Comparison of ENCODE assay signal across 20 cellular contexts in the genomic region with DNA sequence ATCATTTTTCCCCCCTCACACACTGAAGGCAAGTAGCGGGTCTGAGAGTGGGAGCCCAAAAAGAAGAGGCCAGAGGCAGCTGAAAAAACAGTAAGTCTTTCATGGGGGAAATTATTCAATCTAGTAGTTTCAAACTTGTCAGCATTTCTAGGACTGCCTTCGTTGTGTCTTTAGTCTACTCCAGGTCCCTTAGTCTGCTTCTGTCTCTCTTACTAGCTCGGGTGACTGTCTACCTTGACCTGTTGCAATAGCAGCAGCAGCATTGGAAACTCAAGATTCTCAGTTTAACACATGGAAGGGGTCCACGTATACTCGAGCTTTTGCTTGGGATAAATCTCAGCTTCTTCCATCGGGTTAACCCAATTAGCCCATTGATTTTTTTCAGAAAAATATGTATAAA. TPM values are rescaled to one million over a fixed set of nuclear protein-coding genes. Genes with fewer than 3 reads are reported as not detected.
A peak's percentile ranks its signal among the peaks of the same experiment; 100 is the strongest.
DNase-seq lines count a peak whose midpoint lies in the region; ATAC-seq, FAIRE-seq and TF ChIP-seq lines count a peak whose summit lies in the region.
"Had no signal": no experiment of that assay in that cellular context is flagged by ENCODE, and none has a peak within 500 bp of the region (broad histone marks: within the 10 kb centered on the region; RNA-seq: fewer than 3 reads in every experiment).

No MANE protein-coding gene starts in this region.

- H3K18ac ChIP-seq in H9 (ENCODE audit: insufficient read length, low read depth, low read length), result no peak overlapping the region

- peaks cover 6% of the 10 kb centered on the region for H3K79me1 ChIP-seq in H9 (ENCODE audit: insufficient read depth, low read depth, low read length, poor library complexity, severe bottlenecking)

- no peak overlapping the region for H3K56ac ChIP-seq in H9 (ENCODE audit: insufficient read length, low read depth, low read length)

- peaks cover 100% of the 10 kb centered on the region for H3K36me3 Mint-ChIP-seq in CD4-positive, alpha-beta T cell (ENCODE audit: low read depth)
- H3K36me3 Mint-ChIP-seq in H9 (ENCODE audit: insufficient read depth in 1 of 3, low read depth in 3 of 3), result peaks cover 56 to 96% (median 83%) of the 10 kb centered on the region in 3 experiments
- peaks cover 24% of the 10 kb centered on the region for H3K36me3 Mint-ChIP-seq in astrocyte (ENCODE audit: low read depth, unreplicated experiment)
- peaks cover 28% of the 10 kb centered on the region for H3K36me3 Mint-ChIP-seq in natural killer cell

- H3K4me1 ChIP-seq in H9 (ENCODE audit: insufficient read depth, low read length) (no peaks in the 10 kb centered on the region), astrocyte (ENCODE audit: insufficient read depth, low read length) (peaks cover 30% of the 10 kb centered on the region), small intestine (ENCODE audit: control insufficient read depth in 2 of 2, insufficient read depth in 1 of 2, low read depth in 1 of 2, low read length in 1 of 2) (peaks cover 5 to 6% of the 10 kb centered on the region in 2 donors), heart left ventricle (peaks cover 0 to 34% (median 16%) of the 10 kb centered on the region in 12 donors)

- no peak overlapping the region for H4K5ac ChIP-seq in H9 (ENCODE audit: insufficient read length, low read depth, low read length)

- H3K4me2 ChIP-seq in H9 (ENCODE audit: insufficient read depth, insufficient read length, low read length) (no peak overlapping the region), astrocyte (ENCODE audit: low read length) (no peak overlapping the region)

- H2BK12ac ChIP-seq in H9 (ENCODE audit: insufficient read length, low read depth, low read length), result no peak overlapping the region

- no peak overlapping the region for H2AFZ ChIP-seq in H9 (ENCODE audit: low read length)
- H2AFZ ChIP-seq in astrocyte (ENCODE audit: low read depth, low read length), result no peak overlapping the region

- H3K27ac ChIP-seq in CD4-positive, alpha-beta T cell (ENCODE audit: low read depth, low read length), result no peak overlapping the region
- H3K27ac ChIP-seq in H9 (ENCODE audit: insufficient read length, low read depth, low read length) (no peak overlapping the region), astrocyte (ENCODE audit: low read depth, low read length) (peak overlapping the region; percentile 76), small intestine (ENCODE audit: low read depth in 1 of 2, low read length in 1 of 2) (no peak overlapping the region), heart left ventricle (no peak overlapping the region)

- intact Hi-C loops in CD4-positive, alpha-beta T cell (cut with DNase I, micrococcal nuclease), result loop anchor here in 1 of 2 experiments (5.0 kb wide), 1 partner anchor 38 kb away; no protein-coding TSS in a partner anchor
- intact Hi-C loops in natural killer cell (cut with micrococcal nuclease), result no loop called here
- intact Hi-C loops in heart left ventricle (cut with DNase I), result no loop called here

- H3K23ac ChIP-seq in H9 (ENCODE audit: insufficient read length, low read depth, low read length), result no peak overlapping the region

- no peaks in the 10 kb centered on the region for H3K27me3 Mint-ChIP-seq in CD4-positive, alpha-beta T cell
- H3K27me3 Mint-ChIP-seq in H9 (ENCODE audit: low read depth) (no peaks in the 10 kb centered on the region), astrocyte (ENCODE audit: low read depth, unreplicated experiment) (no peaks in the 10 kb centered on the region), natural killer cell (ENCODE audit: low read depth in 2 of 2) (no peaks in the 10 kb centered on the region)

- TF ChIP-seq CTCF in CD4-positive, alpha-beta T cell (IDR thresholded peaks at IDR 0.05), result no peak
- TF ChIP-seq CTCF in H9 (conservative IDR thresholded peaks at IDR 0.05) (no peak), astrocyte (IDR thresholded peaks at IDR 0.05; ENCODE audit: insufficient read depth, low read depth, low read length) (no peak), natural killer cell (IDR thresholded peaks at IDR 0.05) (no peak), heart left ventricle (IDR thresholded peaks at IDR 0.05) (no peak)

- WGBS in H9 (ENCODE audit: extremely low coverage, insufficient read length, low lambda C conversion rate), result no CpG with 5 or more reads among the region's 6 CpGs
- 78 to 92% (median 92%) methylated on average over 6 of the region's 6 CpGs for WGBS in small intestine, 3 donors
- WGBS in heart left ventricle, 4 donors, result 91 to 95% (median 94%) methylated on average over 6 of the region's 6 CpGs

- H2BK15ac ChIP-seq in H9 (ENCODE audit: low read depth, low read length), result no peak overlapping the region

- peak overlapping the region; percentile 57 for H3K27ac Mint-ChIP-seq in CD4-positive, alpha-beta T cell
- H3K27ac Mint-ChIP-seq in H9 (peak overlapping the region in 2 of 3 experiments; percentile 58 to 90; a peak in 3 of 7 replicates), astrocyte (ENCODE audit: unreplicated experiment) (peak overlapping the region; percentile 81), natural killer cell (peak overlapping the region; percentile 36 to 80)

- TF ChIP-seq POLR2A in heart left ventricle (IDR thresholded peaks at IDR 0.05), result no peak

- H4K8ac ChIP-seq in H9 (replicated peaks; ENCODE audit: insufficient read length, low read depth, low read length), result no peak overlapping the region

- DNase-seq in CD4-positive, alpha-beta T cell, result no peak
- DNase-seq in H9 (no peak), astrocyte (ENCODE audit: low read depth) (no peak), natural killer cell (no peak), small intestine (no peak), DMS79 treated with DMSO at 0.1 percent for 48 hours (lab: John Stamatoyannopoulos, UW) (no peak), heart left ventricle (no peak), NCI-H2107 (lab: John Stamatoyannopoulos, UW) (no peak)
- DNase-seq: amniotic stem cell; hypothalamus; MM.1S; NCI-H1694; NCI-H524; Right ventricle myocardium superior; stimulated activated CD4-positive, alpha-beta T cell treated with anti-CD3 and anti-CD28 coated beads, Interleukin-4, amount 100 ng/mL, for 1 hour; T-helper 2 cell had no signal

- ATAC-seq in CD4-positive, alpha-beta T cell (ENCODE audit: poor library complexity), result no peak
- ATAC-seq in natural killer cell (no peak), heart left ventricle (no peak)
- ATAC-seq: activated CD4-positive, CD25-positive, alpha-beta regulatory T cell treated with anti-CD3 and anti-CD28 coated beads, Interleukin-2, amount 50 U/mL, for 24 hours; GM12878; sciatic nerve had no signal

- peaks cover 79% of the 10 kb centered on the region for H3K4me1 Mint-ChIP-seq in CD4-positive, alpha-beta T cell (ENCODE audit: low read depth)
- H3K4me1 Mint-ChIP-seq in H9, result peaks cover 5 to 9% of the 10 kb centered on the region in 2 experiments; a peak in 2 of 4 replicates
- peaks cover 59% of the 10 kb centered on the region for H3K4me1 Mint-ChIP-seq in astrocyte (ENCODE audit: low read depth, unreplicated experiment)
- H3K4me1 Mint-ChIP-seq in natural killer cell, result peaks cover 35 to 48% of the 10 kb centered on the region in 2 donors

- CTCF ChIA-PET in CD4-positive, alpha-beta T cell (lab: Charles Lee), result interaction anchor here (0.8 to 4.5 kb wide), 4 partner anchors 8 to 91 kb away, joined by 3 to 13 read pairs (median 4); no protein-coding TSS in a partner anchor

- H3K36me3 ChIP-seq in astrocyte (ENCODE audit: insufficient read depth, low read length), result peaks cover 76% of the 10 kb centered on the region
- peaks cover 16 to 28% of the 10 kb centered on the region in 2 donors for H3K36me3 ChIP-seq in small intestine (ENCODE audit: control insufficient read depth in 2 of 2, insufficient read depth in 2 of 2, low read length in 2 of 2)
- H3K36me3 ChIP-seq in heart left ventricle, result peaks cover 3 to 99% (median 95%) of the 10 kb centered on the region in 9 donors

- FAIRE-seq in astrocyte (lab: Jason Lieb, UNC) (no peak), small intestine (lab: Jason Lieb, UNC) (no peak)
- FAIRE-seq: endometrium, GM12878 had no signal

- POLR2A ChIA-PET in CD4-positive, alpha-beta T cell (lab: Charles Lee), result interaction anchor here (1.0 to 1.7 kb wide), 3 partner anchors 16 to 132 kb away, joined by 3 to 10 read pairs (median 3); no protein-coding TSS in a partner anchor

- H2BK5ac ChIP-seq in H9 (ENCODE audit: insufficient read length, low read length), result no peak overlapping the region

- no peaks in the 10 kb centered on the region for H3K79me2 ChIP-seq in H9 (ENCODE audit: insufficient read depth, low read length)
- peaks cover 92% of the 10 kb centered on the region for H3K79me2 ChIP-seq in astrocyte (ENCODE audit: insufficient read depth, low read length)

- no peak overlapping the region for H2BK20ac ChIP-seq in H9 (ENCODE audit: low read depth, low read length, poor library complexity, severe bottlenecking)

- H2AK5ac ChIP-seq in H9 (ENCODE audit: insufficient read length, low read length), result no peak overlapping the region

- H2BK120ac ChIP-seq in H9 (ENCODE audit: low read depth, low read length, poor library complexity, severe bottlenecking), result no peak overlapping the region

- H3K4ac ChIP-seq in H9 (ENCODE audit: low read depth, low read length), result no peak overlapping the region

- H3T11ph ChIP-seq in H9 (ENCODE audit: low read length), result no peak overlapping the region

- no peak overlapping the region for H3K14ac ChIP-seq in H9 (ENCODE audit: insufficient read depth, low read length)

- no peaks in the 10 kb centered on the region for H3K9me3 ChIP-seq in CD4-positive, alpha-beta T cell (ENCODE audit: control insufficient read depth, low read length)
- H3K9me3 ChIP-seq in H9 (ENCODE audit: control insufficient read depth, low read depth, low read length) (no peaks in the 10 kb centered on the region), astrocyte (ENCODE audit: insufficient read depth, low read depth, low read length) (no peaks in the 10 kb centered on the region), small intestine (ENCODE audit: control insufficient read depth, low read depth) (no peaks in the 10 kb centered on the region), heart left ventricle (no peaks in the 10 kb centered on the region)

- H4K91ac ChIP-seq in H9 (ENCODE audit: insufficient read length, low read depth, low read length), result no peak overlapping the region

- no peaks in the 10 kb centered on the region for H3K23me2 ChIP-seq in H9 (ENCODE audit: insufficient read length, low read depth, low read length, poor library complexity, severe bottlenecking)

- no peaks in the 10 kb centered on the region for H4K20me1 ChIP-seq in H9 (ENCODE audit: control insufficient read depth, insufficient read depth, insufficient read length)
- H4K20me1 ChIP-seq in astrocyte (ENCODE audit: insufficient read depth, low read length), result peaks cover 66% of the 10 kb centered on the region

- H3K4me3 ChIP-seq in astrocyte (ENCODE audit: insufficient read depth, low read depth, low read length) (no peak overlapping the region), small intestine (ENCODE audit: low read depth in 1 of 2, low read length in 2 of 2) (no peak overlapping the region), heart left ventricle (no peak overlapping the region)
- H3K4me3 ChIP-seq: GM12878 had no signal

- no peak overlapping the region for H3K4me3 Mint-ChIP-seq in CD4-positive, alpha-beta T cell
- H3K4me3 Mint-ChIP-seq in H9 (no peak overlapping the region), astrocyte (ENCODE audit: unreplicated experiment) (peak overlapping the region; percentile 40), natural killer cell (no peak overlapping the region)

- no peak overlapping the region for H3K9ac ChIP-seq in H9 (ENCODE audit: extremely low read depth, insufficient read length, low read length)
- H3K9ac ChIP-seq in astrocyte (ENCODE audit: low read length), result no peak overlapping the region

- H3K27me3 ChIP-seq in CD4-positive, alpha-beta T cell (ENCODE audit: control insufficient read depth, insufficient read depth, low read length), result no peaks in the 10 kb centered on the region
- no peaks in the 10 kb centered on the region for H3K27me3 ChIP-seq in H9 (ENCODE audit: insufficient read depth, low read length)
- no peaks in the 10 kb centered on the region for H3K27me3 ChIP-seq in astrocyte (ENCODE audit: insufficient read depth, low read length)
- H3K27me3 ChIP-seq in small intestine (ENCODE audit: control insufficient read depth in 2 of 2, insufficient read depth in 2 of 2, low read length in 2 of 2), result no peaks in the 10 kb centered on the region
- H3K27me3 ChIP-seq in heart left ventricle, result no peaks in the 10 kb centered on the region

- no peaks in the 10 kb centered on the region for H3K9me3 Mint-ChIP-seq in CD4-positive, alpha-beta T cell
- H3K9me3 Mint-ChIP-seq in H9 (no peaks in the 10 kb centered on the region), astrocyte (ENCODE audit: unreplicated experiment) (no peaks in the 10 kb centered on the region), natural killer cell (no peaks in the 10 kb centered on the region)

RNA-seq across cellular contexts. Expression of gene CHD2, which starts 28.9 kb away (rescaled TPM):
- 100 to 1,000 TPM; 615 to 660 TPM for total RNA-seq in CD4-positive, alpha-beta T cell
- total RNA-seq in H9 (2021) (56.7 and 63.3 TPM in 2 replicates), astrocyte (90.0 and 105 TPM in 2 replicates), natural killer cell (100 to 1,000 TPM; 418 to 449 (median 441) TPM), heart left ventricle (10 to 100 TPM; 28.3 to 76.8 (median 46.4) TPM)
- polyA plus RNA-seq in small intestine (10 to 100 TPM; 29.2 to 33.1 (median 31.2) TPM), heart left ventricle (10 to 100 TPM; 23.1 to 28.7 TPM)
